In the genomic region with DNA sequence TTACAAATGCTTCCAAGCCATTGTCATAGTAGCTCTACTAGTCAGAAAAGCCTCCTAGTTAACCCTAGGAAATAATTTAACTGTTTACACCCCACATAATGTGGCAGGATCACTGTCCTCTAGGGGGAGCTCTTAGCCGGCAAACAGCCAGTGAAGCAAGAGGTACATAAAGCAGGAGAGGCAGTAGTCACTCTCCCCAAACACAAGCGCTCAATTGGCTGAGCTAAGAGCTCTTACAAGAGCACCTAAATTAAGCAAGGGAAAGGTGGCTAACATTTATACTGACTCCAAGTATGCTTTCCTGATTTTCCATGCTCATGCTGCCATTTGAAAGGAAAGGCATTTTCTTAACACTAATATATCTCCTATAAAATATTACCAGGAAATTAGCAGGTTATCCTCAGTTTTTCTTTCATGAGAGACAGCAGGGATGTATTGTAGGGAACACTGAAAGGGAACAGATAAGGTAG, we compare ENCODE assay signal across 8 cellular contexts. TPM values are rescaled to one million over a fixed set of nuclear protein-coding genes. Genes with fewer than 3 reads are reported as not detected.
DNase-seq lines count a peak whose midpoint lies in the region.

No MANE protein-coding gene starts in this region.

- no peaks in the 10 kb centered on the region for H3K9me3 ChIP-seq in HAP-1

- peaks cover 6% of the 10 kb centered on the region; the same call in 1 of the 2 replicates for H3K27me3 ChIP-seq in HAP-1 (ENCODE audit: low read depth)

- H3K9me3 Mint-ChIP-seq in activated T-helper 2 cell treated with anti-CD3 and anti-CD28 coated beads, Interferon-gamma antibody, Interleukin-2, Interleukin-4, amounts not matched to agents 10 μg/mL and 5 μg/mL and 100 μg/mL, durations not matched to agents 14 hours and 24 hours and 36 hours, result no peaks in the 10 kb centered on the region

- no peak overlapping the region for H3K4me3 ChIP-seq in HAP-1

- intact Hi-C loops in activated T-helper 2 cell treated with anti-CD3 and anti-CD28 coated beads, Interferon-gamma antibody, Interleukin-2, Interleukin-4, amounts not matched to agents 10 μg/mL and 5 μg/mL and 100 μg/mL, durations not matched to agents 14 hours and 24 hours and 36 hours (cut with micrococcal nuclease), result loop anchor here (1.0 to 2.0 kb wide), 2 partner anchors 38 to 78 kb away; partner anchors contain the start of genes ECT2 and NCEH1
- intact Hi-C loops in head of caudate nucleus (cut with DNase I), result no loop called here

- no peak overlapping the region for H3K27ac Mint-ChIP-seq in activated T-helper 2 cell treated with anti-CD3 and anti-CD28 coated beads, Interferon-gamma antibody, Interleukin-2, Interleukin-4, amounts not matched to agents 10 μg/mL and 5 μg/mL and 100 μg/mL, durations not matched to agents 14 hours and 24 hours and 36 hours

- in situ Hi-C loops in G401 (cut with HindIII; ENCODE audit: low sequenced_read_pairs) (no loop called here), HAP-1 (cut with MboI; ENCODE audit: low sequenced_read_pairs) (no loop called here)

- H3K4me1 Mint-ChIP-seq in activated T-helper 2 cell treated with anti-CD3 and anti-CD28 coated beads, Interferon-gamma antibody, Interleukin-2, Interleukin-4, amounts not matched to agents 10 μg/mL and 5 μg/mL and 100 μg/mL, durations not matched to agents 14 hours and 24 hours and 36 hours (ENCODE audit: low read depth), result peaks cover 15% of the 10 kb centered on the region

- no peak overlapping the region for H3K4me3 Mint-ChIP-seq in activated T-helper 2 cell treated with anti-CD3 and anti-CD28 coated beads, Interferon-gamma antibody, Interleukin-2, Interleukin-4, amounts not matched to agents 10 μg/mL and 5 μg/mL and 100 μg/mL, durations not matched to agents 14 hours and 24 hours and 36 hours (ENCODE audit: low read depth)

- DNase-seq in G401 (ENCODE audit: low spot score), result peak; percentile 36
- peak; percentile 60 to 89 for DNase-seq in HAP-1 (ENCODE audit: low spot score in 2 of 2)
- DNase-seq in M059J (ENCODE audit: low read depth), result peak; percentile 81
- peak; percentile 74 to 78 for DNase-seq in SHP77 (lab: John Stamatoyannopoulos, UW)
- peak; percentile 60 for DNase-seq in activated T-helper 2 cell treated with anti-CD3 and anti-CD28 coated beads, Interferon-gamma antibody, Interleukin-2, Interleukin-4, amounts not matched to agents 10 μg/mL and 5 μg/mL and 100 μg/mL, durations not matched to agents 14 hours and 24 hours and 36 hours (ENCODE audit: low spot score)
- DNase-seq in head of caudate nucleus, result peak in 35 of 42 donors; percentile 17 to 75 (median 44)
- peak; percentile 57 to 66 for DNase-seq in stimulated activated CD4-positive, alpha-beta T cell treated with anti-CD3 and anti-CD28 coated beads, Interleukin-15, amount 100 ng/mL, for 48 hours (ENCODE audit: low read depth in 2 of 2)
- no peak for DNase-seq in hippocampal formation (lab: John Stamatoyannopoulos, UW)

- peaks cover 16% of the 10 kb centered on the region for H3K4me1 ChIP-seq in HAP-1

- H3K27me3 Mint-ChIP-seq in activated T-helper 2 cell treated with anti-CD3 and anti-CD28 coated beads, Interferon-gamma antibody, Interleukin-2, Interleukin-4, amounts not matched to agents 10 μg/mL and 5 μg/mL and 100 μg/mL, durations not matched to agents 14 hours and 24 hours and 36 hours (ENCODE audit: low read depth), result no peaks in the 10 kb centered on the region

- H3K36me3 Mint-ChIP-seq in activated T-helper 2 cell treated with anti-CD3 and anti-CD28 coated beads, Interferon-gamma antibody, Interleukin-2, Interleukin-4, amounts not matched to agents 10 μg/mL and 5 μg/mL and 100 μg/mL, durations not matched to agents 14 hours and 24 hours and 36 hours (ENCODE audit: low read depth), result no peaks in the 10 kb centered on the region

- no peaks in the 10 kb centered on the region for H3K36me3 ChIP-seq in HAP-1 (replicated peaks)

RNA-seq across cellular contexts. Expression of gene NCEH1, which starts 37.6 kb away (rescaled TPM):
- 0.27 and 0.49 TPM in 2 replicates for total RNA-seq in G401 (2014; rRNA removed; shearing (Covaris generic))
- total RNA-seq in M059J (2014; rRNA removed; shearing (Covaris generic)), result 78.4 and 110 TPM in 2 replicates
- 9.6 and 10.0 TPM in 2 replicates for total RNA-seq in activated T-helper 2 cell treated with anti-CD3 and anti-CD28 coated beads, Interferon-gamma antibody, Interleukin-2, Interleukin-4, amounts not matched to agents 10 μg/mL and 5 μg/mL and 100 μg/mL, durations not matched to agents 14 hours and 24 hours and 36 hours

Comparison
In these comparisons a context has a peak if more than half of its experiments do, and no peak if none do; other contexts are left out.
1. DNase-seq: peak in G401 (single experiment), HAP-1 (2 of 2), M059J (single experiment), SHP77 (2 of 2), activated T-helper 2 cell treated with anti-CD3 and anti-CD28 coated beads, Interferon-gamma antibody, Interleukin-2, Interleukin-4, amounts not matched to agents 10 μg/mL and 5 μg/mL and 100 μg/mL, durations not matched to agents 14 hours and 24 hours and 36 hours (single experiment), head of caudate nucleus (35 of 42) and stimulated activated CD4-positive, alpha-beta T cell treated with anti-CD3 and anti-CD28 coated beads, Interleukin-15, amount 100 ng/mL, for 48 hours (2 of 2); none in hippocampal formation (0 of 2).